Comparison of ENCODE assay signal across 11 cellular contexts in the genomic region with DNA sequence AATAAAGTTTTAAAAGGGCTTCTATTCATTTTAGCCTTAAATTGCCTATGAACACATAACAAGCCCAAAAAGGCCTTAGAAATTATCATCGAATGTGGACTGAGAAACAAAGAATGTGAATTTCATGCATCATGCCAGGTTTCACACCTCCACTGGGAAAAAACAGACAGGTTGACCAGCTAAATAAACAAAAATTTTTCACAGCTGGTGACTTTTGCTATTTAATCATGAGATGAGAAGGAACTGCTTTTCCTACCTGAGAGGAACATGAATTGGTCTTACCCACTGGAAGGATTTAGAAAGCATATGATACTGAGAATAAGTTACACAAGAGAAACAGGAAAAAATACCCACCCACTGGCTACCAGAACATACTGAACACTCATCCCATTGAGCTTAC.
"Had no signal": no experiment of that assay in that cellular context is flagged by ENCODE, and none has a peak within 500 bp of the region (broad histone marks: within the 10 kb centered on the region; RNA-seq: fewer than 3 reads in every experiment).

No MANE protein-coding gene starts in this region.

- H3K4me3 ChIP-seq: GM23248, GM23338, HAP-1 had no signal

- ATAC-seq: GM23338, HCT116 had no signal

- H3K9me3 ChIP-seq: HAP-1 had no signal

- H3K36me3 ChIP-seq: HAP-1 had no signal

- FAIRE-seq: H1, H54 had no signal

- DNase-seq: GM23248, GOT3, H7, H9, HCEC 1CT, HFFc6 had no signal

- H3K27ac ChIP-seq: GM23248 had no signal
